In the genomic region with DNA sequence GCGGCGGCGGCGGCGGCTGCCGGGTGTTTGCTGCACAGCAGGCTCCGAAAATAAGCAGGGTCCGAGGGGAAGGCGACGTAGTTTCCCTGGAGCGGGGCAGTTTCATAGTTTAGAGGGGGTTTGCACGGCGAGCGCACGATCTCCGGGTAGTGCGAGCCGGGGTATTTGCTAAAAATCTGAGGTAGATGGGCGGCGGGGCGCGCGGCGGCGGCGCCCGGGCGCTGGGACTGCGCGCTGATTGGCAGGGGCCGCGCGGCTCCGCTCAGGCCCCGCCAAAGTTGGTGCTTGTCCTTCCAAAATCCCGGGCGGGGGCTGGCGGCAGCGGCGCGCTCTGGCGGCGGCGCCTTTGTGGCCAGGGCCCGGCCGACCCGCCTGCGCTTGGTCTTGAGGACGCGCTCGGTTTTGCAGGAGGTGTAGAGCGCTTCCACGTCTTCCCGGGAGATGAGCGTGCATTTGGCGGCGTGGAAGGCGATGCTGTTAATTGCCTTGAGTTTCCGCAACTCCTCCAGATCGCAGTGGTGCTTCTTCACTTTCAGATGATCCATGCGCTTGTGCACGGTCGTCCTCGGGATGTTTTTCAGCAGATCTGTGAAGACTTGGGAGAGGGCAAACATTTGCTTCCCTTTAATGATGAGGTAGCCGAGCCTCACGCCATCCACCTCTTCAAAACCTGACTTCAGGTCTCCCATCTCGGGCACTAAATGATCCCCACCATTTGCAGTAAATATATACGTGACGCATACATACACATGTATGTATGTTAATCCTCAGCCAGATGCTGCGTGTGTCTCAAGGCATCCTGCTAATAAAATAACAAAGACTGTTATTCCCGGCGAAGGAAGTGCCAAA, we compare ENCODE assay signal across 8 cellular contexts. TPM values are rescaled to one million over a fixed set of nuclear protein-coding genes. Genes with fewer than 3 reads are reported as not detected.
A peak's percentile ranks its signal among the peaks of the same experiment; 100 is the strongest.
DNase-seq lines count a peak whose midpoint lies in the region; ATAC-seq, FAIRE-seq and TF ChIP-seq lines count a peak whose summit lies in the region.

No MANE protein-coding gene starts in this region.

- H3K79me1 ChIP-seq in H1 (ENCODE audit: low read depth, low read length), result no peaks in the 10 kb centered on the region
- H3K79me1 ChIP-seq in mesendoderm (ENCODE audit: low read length), result no peaks in the 10 kb centered on the region

- TF ChIP-seq EP300 in H1 (IDR thresholded peaks at IDR 0.05; ENCODE audit: borderline replicate concordance in 1 of 2, low read depth in 2 of 2, low read length in 2 of 2), result no peak

- no peaks in the 10 kb centered on the region for H3K9me3 ChIP-seq in H1 (ENCODE audit: insufficient read depth in 2 of 2, low read depth in 1 of 2, low read length in 1 of 2)
- H3K9me3 ChIP-seq in tibial artery, result no peaks in the 10 kb centered on the region

- TF ChIP-seq RAD21 in H1 (IDR thresholded peaks at IDR 0.05 in 1 of 2, conservative IDR thresholded peaks at IDR 0.05 in 1 of 2; ENCODE audit: low read depth in 2 of 2, low read length in 2 of 2), result peak in 1 of 2 experiments; percentile 15; a peak in 1 of 4 replicates

- peak overlapping the region; percentile 81 for H4K8ac ChIP-seq in H1 (ENCODE audit: extremely low read depth, insufficient read depth, low read length)
- H4K8ac ChIP-seq in mesendoderm (ENCODE audit: low read depth, low read length), result no peak overlapping the region

- H3K18ac ChIP-seq in H1 (ENCODE audit: extremely low read depth, low read length) (peak overlapping the region; percentile 60), mesendoderm (ENCODE audit: low read length) (peak overlapping the region; percentile 89)

- peaks cover 0 to 3% (median 0%) of the 10 kb centered on the region in 4 experiments; a peak in 2 of 7 replicates for H3K27me3 ChIP-seq in H1 (replicated peaks in 1 of 4; ENCODE audit: control insufficient read depth in 3 of 4, extremely low read depth in 1 of 4, insufficient read depth in 3 of 4, low read length in 3 of 4)
- no peaks in the 10 kb centered on the region for H3K27me3 ChIP-seq in mesendoderm (ENCODE audit: insufficient read depth, low read length, poor library complexity)
- peaks cover 0 to 77% of the 10 kb centered on the region in 2 donors for H3K27me3 ChIP-seq in tibial artery

- peak overlapping the region; percentile 45 for H4K91ac ChIP-seq in H1 (replicated peaks; ENCODE audit: insufficient read length, low read length)

- H3K9ac ChIP-seq in H1 (replicated peaks in 1 of 4; ENCODE audit: extremely low read depth in 1 of 4, low read depth in 3 of 4, low read length in 3 of 4), result peak overlapping the region; percentile 62 to 84 (median 70)
- peak overlapping the region; percentile 95 for H3K9ac ChIP-seq in mesendoderm (ENCODE audit: low read length)

- peaks cover 0 to 48% of the 10 kb centered on the region in 2 experiments; a peak in 3 of 4 replicates for H3K79me2 ChIP-seq in H1 (ENCODE audit: control insufficient read depth in 1 of 2, insufficient read depth in 2 of 2, low read length in 2 of 2)
- H3K79me2 ChIP-seq in mesendoderm (ENCODE audit: control insufficient read depth, insufficient read depth, low read length), result peaks cover 23% of the 10 kb centered on the region

- H4K20me1 ChIP-seq in H1 (replicated peaks in 1 of 2; ENCODE audit: control insufficient read depth in 1 of 2, insufficient read depth in 2 of 2, low read length in 2 of 2), result peaks cover 0 to 2% of the 10 kb centered on the region in 2 experiments

- H3K4ac ChIP-seq in H1 (replicated peaks; ENCODE audit: insufficient read length, low read depth, low read length) (peak overlapping the region; percentile 24), mesendoderm (ENCODE audit: low read depth, low read length) (peak overlapping the region; percentile 96)

- H2BK12ac ChIP-seq in H1 (ENCODE audit: low read depth, low read length), result peak overlapping the region; percentile 75

- H3K56ac ChIP-seq in H1 (replicated peaks; ENCODE audit: insufficient read length, low read depth, low read length) (no peak overlapping the region), mesendoderm (ENCODE audit: low read length) (peak overlapping the region; percentile 97)

- H3K36me3 ChIP-seq in H1 (ENCODE audit: control insufficient read depth in 2 of 4, insufficient read depth in 4 of 4, low read length in 3 of 4) (no peaks in the 10 kb centered on the region), mesendoderm (ENCODE audit: control insufficient read depth, insufficient read depth, low read length) (no peaks in the 10 kb centered on the region), tibial artery (no peaks in the 10 kb centered on the region)

- no peak overlapping the region for H3K23ac ChIP-seq in H1 (ENCODE audit: insufficient read length)
- H3K23ac ChIP-seq in mesendoderm (ENCODE audit: low read length), result no peak overlapping the region

- H2BK120ac ChIP-seq in H1 (replicated peaks; ENCODE audit: low read depth, low read length) (peak overlapping the region; percentile 91), mesendoderm (ENCODE audit: low read depth, low read length) (peak overlapping the region; percentile 64)

- no peak overlapping the region for H3K27ac ChIP-seq in H1 (ENCODE audit: low read depth, low read length)
- H3K27ac ChIP-seq in mesendoderm (ENCODE audit: low read depth, low read length), result peak overlapping the region; percentile 86
- H3K27ac ChIP-seq in tibial artery, result peak overlapping the region; percentile 23 to 35

- peak overlapping the region; percentile 31 for H4K5ac ChIP-seq in H1 (ENCODE audit: insufficient read length, low read depth, low read length)
- H4K5ac ChIP-seq in mesendoderm (ENCODE audit: low read length), result no peak overlapping the region

- H3K4me3 ChIP-seq in H1 (ENCODE audit: extremely low read depth in 1 of 4, insufficient read depth in 2 of 4, low read depth in 3 of 4, low read length in 4 of 4) (peak overlapping the region; percentile 66 to 90 (median 83)), mesendoderm (ENCODE audit: low read length) (peak overlapping the region; percentile 68), tibial artery (peak overlapping the region; percentile 52 to 65)

- TF ChIP-seq POLR2A in H1 (IDR thresholded peaks at IDR 0.05; ENCODE audit: control extremely low read depth in 1 of 2, low read depth in 2 of 2, low read length in 2 of 2), result no peak

- intact Hi-C loops in tibial artery (cut with DNase I; ENCODE audit: low total_unique reads), result loop anchor here (10.0 kb wide), 2 partner anchors 727 to 917 kb away; no protein-coding TSS in a partner anchor

- peak overlapping the region; percentile 12; the same call in 1 of the 2 replicates for H2BK5ac ChIP-seq in H1 (ENCODE audit: low read depth, low read length)
- H2BK5ac ChIP-seq in mesendoderm (ENCODE audit: low read length), result peak overlapping the region; percentile 90

- H2AFZ ChIP-seq in H1 (ENCODE audit: low read length), result no peak overlapping the region

- FAIRE-seq in H1 (lab: Jason Lieb, UNC), result no peak

- TF ChIP-seq CTCF in H1 (IDR thresholded peaks at IDR 0.05; ENCODE audit: control extremely low read depth in 1 of 3, insufficient read depth in 1 of 3, low read depth in 1 of 3, low read length in 3 of 3) (no peak), tibial artery (IDR thresholded peaks at IDR 0.05) (no peak)

- H3K4me1 ChIP-seq in H1 (replicated peaks in 1 of 4; ENCODE audit: control insufficient read depth in 3 of 4, insufficient read depth in 4 of 4, low read length in 3 of 4) (peaks cover 7 to 35% (median 21%) of the 10 kb centered on the region in 4 experiments), mesendoderm (ENCODE audit: control insufficient read depth, low read depth, low read length) (peaks cover 11% of the 10 kb centered on the region), tibial artery (peaks cover 0 to 26% (median 15%) of the 10 kb centered on the region in 4 donors)

- POLR2A ChIA-PET in H1 (lab: Charles Lee; ENCODE audit: partially characterized antibody), result interaction anchor here (0.6 to 17.3 kb wide), 7 partner anchors 5 to 172 kb away, joined by 3 to 352 read pairs (median 13); a partner anchor contains a TSS

- 0 out of 2 replicates have a peak overlapping the region, but pooled peaks have one; percentile 74 for H2BK20ac ChIP-seq in H1 (ENCODE audit: low read length)

- WGBS in H1 (ENCODE audit: extremely low coverage in 1 of 2, insufficient coverage in 1 of 2, insufficient read length in 1 of 2, insufficient replicate concordance in 2 of 2, low coverage in 1 of 2, low lambda C conversion rate in 2 of 2, missing lambda C conversion rate in 1 of 2), 2 experiments, result 2% methylated on average over 46 of the region's 72 CpGs; no CpG with 5 or more reads in 1 of the 2 experiments
- no CpG with 5 or more reads among the region's 72 CpGs for WGBS in mesendoderm (ENCODE audit: extremely low coverage, insufficient coverage, low lambda C conversion rate)

- peaks cover 28% of the 10 kb centered on the region for H3K23me2 ChIP-seq in H1 (ENCODE audit: low read depth, low read length)

- ATAC-seq in GM19351 (IDR thresholded peaks at IDR 0.05; ENCODE audit: unreplicated experiment), result peak; percentile 57
- peak; percentile 62 for ATAC-seq in HG03354 (IDR thresholded peaks at IDR 0.05; ENCODE audit: poor library complexity, severe bottlenecking, unreplicated experiment)

- 0 out of 2 replicates have a peak overlapping the region, but pooled peaks have one; percentile 8 for H2BK15ac ChIP-seq in H1 (ENCODE audit: low read length)
- no peak overlapping the region for H2BK15ac ChIP-seq in mesendoderm (replicated peaks; ENCODE audit: low read depth)

- H2AK5ac ChIP-seq in H1 (ENCODE audit: low read depth, low read length), result no peak overlapping the region; the same call in 1 of the 2 replicates
- no peak overlapping the region for H2AK5ac ChIP-seq in mesendoderm (ENCODE audit: low read length)

- H3K4me2 ChIP-seq in H1 (ENCODE audit: insufficient read depth in 1 of 2, low read depth in 2 of 2, low read length in 2 of 2) (peak overlapping the region; percentile 96 to 100), mesendoderm (ENCODE audit: low read length) (peak overlapping the region; percentile 88)

- DNase-seq in DMS53 (lab: John Stamatoyannopoulos, UW) (peak; percentile 80), SW 1271 (lab: John Stamatoyannopoulos, UW) (peak; percentile 12 to 50), H1 (ENCODE audit: low read depth in 1 of 2, low spot score in 2 of 2) (peak in 1 of 2 experiments; percentile 80), mesendoderm (peak; percentile 87), tibial artery (peak; percentile 58 to 69), SIG-M5 treated with dmso at 0.1 percent for 504 hours (lab: John Stamatoyannopoulos, UW; ENCODE audit: unreplicated experiment) (no peak)

- CTCF ChIA-PET in H1 (lab: Charles Lee; ENCODE audit: partially characterized antibody), result interaction anchor here (1.2 to 4.2 kb wide), 7 partner anchors 9 to 111 kb away, joined by 3 to 24 read pairs (median 6); no protein-coding TSS in a partner anchor

- H3K14ac ChIP-seq in H1 (ENCODE audit: insufficient read length), result no peak overlapping the region

RNA-seq across cellular contexts. Expression of a gene that starts 8.1 kb away (rescaled TPM):
- 8.0 and 8.2 TPM in 2 replicates for total RNA-seq in H1 (2021; fragmentation: NEBNext Ultra II Directional; extraction: Animal tissue kit (Norgen Biotek cat#: 25700))
- polyA plus RNA-seq in H1 (2011; rRNA removed), result 1.5 and 2.2 TPM in 2 replicates
- 2.5 TPM for polyA plus RNA-seq in H1 (2011; cell fraction: cytosol; rRNA removed)
- 2.5 TPM for polyA plus RNA-seq in H1 (2011; cell fraction: nucleus; rRNA removed)
- 4.3 to 6.0 TPM (median 4.5 TPM) in 4 replicates for polyA plus RNA-seq in H1 (2012, experiment 1 of 2)
- polyA plus RNA-seq in H1 (2012, experiment 2 of 2), result 1.7 TPM
- polyA plus RNA-seq in H1 (2013, experiment 1 of 2), result 2.1 TPM
- 1.8 TPM for polyA plus RNA-seq in H1 (2013, experiment 2 of 2)
- 3.4 and 4.2 TPM in 2 replicates for polyA minus RNA-seq in H1 (2011; rRNA and poly(A)+ RNA removed)
- polyA minus RNA-seq in H1 (2011; cell fraction: cytosol; rRNA and poly(A)+ RNA removed), result 5.3 TPM
- polyA minus RNA-seq in H1 (2011; cell fraction: nucleus; rRNA and poly(A)+ RNA removed), result 4.9 TPM
- polyA plus RNA-seq in mesendoderm (2013, experiment 1 of 2), result 1.6 TPM
- 1.7 TPM for polyA plus RNA-seq in mesendoderm (2013, experiment 2 of 2)

RNA-seq across cellular contexts. Expression of a gene that starts 16.7 kb away (rescaled TPM):
- 53.1 and 56.9 TPM in 2 replicates for total RNA-seq in H1 (2021; fragmentation: NEBNext Ultra II Directional; extraction: Animal tissue kit (Norgen Biotek cat#: 25700))
- polyA plus RNA-seq in H1 (2011; rRNA removed), result 36.1 and 62.1 TPM in 2 replicates
- 51.8 TPM for polyA plus RNA-seq in H1 (2011; cell fraction: cytosol; rRNA removed)
- 65.3 TPM for polyA plus RNA-seq in H1 (2011; cell fraction: nucleus; rRNA removed)
- 34.7 to 47.4 TPM (median 38.7 TPM) in 4 replicates for polyA plus RNA-seq in H1 (2012, experiment 1 of 2)
- 7.2 TPM for polyA plus RNA-seq in H1 (2012, experiment 2 of 2)
- polyA plus RNA-seq in H1 (2013, experiment 1 of 2), result 28.1 TPM
- 31.0 TPM for polyA plus RNA-seq in H1 (2013, experiment 2 of 2)
- polyA minus RNA-seq in H1 (2011; rRNA and poly(A)+ RNA removed), result 123 and 154 TPM in 2 replicates
- 34.3 TPM for polyA minus RNA-seq in H1 (2011; cell fraction: cytosol; rRNA and poly(A)+ RNA removed)
- 116 TPM for polyA minus RNA-seq in H1 (2011; cell fraction: nucleus; rRNA and poly(A)+ RNA removed)
- polyA plus RNA-seq in mesendoderm (2013, experiment 1 of 2), result 37.4 TPM
- 40.3 TPM for polyA plus RNA-seq in mesendoderm (2013, experiment 2 of 2)
